8 cellular contexts compared by ENCODE assay signal in the genomic region with DNA sequence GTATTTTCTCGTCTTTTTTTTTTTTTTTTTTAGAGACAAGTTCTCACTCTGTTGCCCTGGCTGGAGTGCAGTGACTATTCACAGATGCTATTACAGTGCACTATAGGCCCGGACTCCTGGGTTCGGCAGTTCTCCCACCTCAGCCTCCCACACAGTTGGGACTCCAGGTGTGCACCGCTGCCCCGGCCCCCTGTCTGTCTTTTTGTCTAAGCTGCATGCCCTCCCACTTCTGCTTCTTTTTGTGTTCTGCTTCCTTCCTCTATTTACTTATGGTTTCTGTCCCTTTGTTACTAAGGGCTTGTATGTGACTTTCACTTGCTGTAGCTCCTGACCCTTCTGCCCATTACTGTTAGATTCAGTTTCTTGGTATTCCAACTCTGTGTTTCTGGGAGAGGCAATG. TPM values are rescaled to one million over a fixed set of nuclear protein-coding genes. Genes with fewer than 3 reads are reported as not detected.
DNase-seq lines count a peak whose midpoint lies in the region; ATAC-seq and TF ChIP-seq lines count a peak whose summit lies in the region.

No MANE protein-coding gene starts in this region.

- H3K36me3 ChIP-seq in HAP-1 (replicated peaks) (peaks cover 51% of the 10 kb centered on the region), GM23338 (ENCODE audit: insufficient read depth) (no peaks in the 10 kb centered on the region)

- H3K36me3 Mint-ChIP-seq in CD14-positive monocyte = peaks cover 42 to 46% of the 10 kb centered on the region in 2 donors
- H3K36me3 Mint-ChIP-seq in GM23338 (ENCODE audit: low read depth) = peaks cover 25% of the 10 kb centered on the region

- no peak overlapping the region for H2AFZ ChIP-seq in GM23338

- H3K4me3 Mint-ChIP-seq in CD14-positive monocyte (peak overlapping the region; percentile 69 to 89), GM23338 (no peak overlapping the region)

- H3K27ac ChIP-seq in cingulate gyrus (ENCODE audit: low read depth, low read length) (peak overlapping the region; percentile 19), GM23338 (ENCODE audit: low read depth) (no peak overlapping the region)

- H3K4me2 ChIP-seq in GM23338 = no peak overlapping the region

- H3K4me1 Mint-ChIP-seq in CD14-positive monocyte (peaks cover 75% of the 10 kb centered on the region), GM23338 (peaks cover 2% of the 10 kb centered on the region)

- H3K27me3 Mint-ChIP-seq in CD14-positive monocyte (ENCODE audit: low read depth in 3 of 3) = no peaks in the 10 kb centered on the region
- H3K27me3 Mint-ChIP-seq in GM23338 (ENCODE audit: insufficient read depth, low read depth, poor library complexity) = no peaks in the 10 kb centered on the region

- no peaks in the 10 kb centered on the region for H3K9me2 ChIP-seq in GM23338 (ENCODE audit: insufficient read depth)

- H3K9me3 Mint-ChIP-seq in CD14-positive monocyte (peaks cover 0 to 2% (median 0%) of the 10 kb centered on the region in 7 donors), GM23338 (no peaks in the 10 kb centered on the region)

- TF ChIP-seq CTCF in CD14-positive monocyte (IDR thresholded peaks at IDR 0.05) (no peak), GM23338 (conservative IDR thresholded peaks at IDR 0.05; ENCODE audit: low read depth in 2 of 2) (no peak), omental fat pad (IDR thresholded peaks at IDR 0.05) (no peak)

- no peaks in the 10 kb centered on the region for H3K9me3 ChIP-seq in HAP-1

- no peaks in the 10 kb centered on the region for H3K27me3 ChIP-seq in HAP-1 (ENCODE audit: low read depth)
- H3K27me3 ChIP-seq in GM23338 (ENCODE audit: insufficient read depth) = no peaks in the 10 kb centered on the region

- H3K27ac Mint-ChIP-seq in CD14-positive monocyte (peak overlapping the region; percentile 86 to 99 (median 95)), GM23338 (no peak overlapping the region)

- ATAC-seq in GM19328 (IDR thresholded peaks at IDR 0.05; ENCODE audit: unreplicated experiment) = peak; percentile 38
- ATAC-seq in HG03571 (IDR thresholded peaks at IDR 0.05; ENCODE audit: unreplicated experiment) = peak; percentile 42
- no peak for ATAC-seq in GM23338
- ATAC-seq in omental fat pad (ENCODE audit: low FRiP score) = no peak

- intact Hi-C loops in CD14-positive monocyte (cut with micrococcal nuclease) = no loop called here

- DNase-seq in CD14-positive monocyte (ENCODE audit: low spot score) (peak; percentile 49), HAP-1 (ENCODE audit: low spot score in 2 of 2) (no peak), GM23338 (ENCODE audit: low spot score) (no peak), NCI-H2171 (lab: John Stamatoyannopoulos, UW) (no peak), omental fat pad (ENCODE audit: low spot score) (no peak)

- H3K4me1 ChIP-seq in HAP-1 (no peaks in the 10 kb centered on the region), GM23338 (ENCODE audit: insufficient read depth) (no peaks in the 10 kb centered on the region)

- H3F3A ChIP-seq in GM23338 (replicated peaks; ENCODE audit: low read depth) = peaks cover 2% of the 10 kb centered on the region; the same call in 1 of the 2 replicates

- H3K4me3 ChIP-seq in HAP-1 (no peak overlapping the region), GM23338 (no peak overlapping the region)

- peaks cover 6% of the 10 kb centered on the region; the same call in 1 of the 2 replicates for H4K20me1 ChIP-seq in GM23338 (replicated peaks; ENCODE audit: insufficient read depth)

- in situ Hi-C loops in HAP-1 (cut with MboI; ENCODE audit: low sequenced_read_pairs) = no loop called here

- H3K79me2 ChIP-seq in GM23338 (replicated peaks; ENCODE audit: insufficient read depth) = no peaks in the 10 kb centered on the region

TF ChIP-seq in GM23338, 12 proteins besides CTCF, POLR2A, EP300 and RAD21 (continues in another document):
- TF ChIP-seq STAT1 (IDR thresholded peaks at IDR 0.05; ENCODE audit: unreplicated experiment) (no peak), NANOG (IDR thresholded peaks at IDR 0.05; ENCODE audit: borderline replicate concordance) (no peak)
- TF ChIP-seq, protein P1, sequence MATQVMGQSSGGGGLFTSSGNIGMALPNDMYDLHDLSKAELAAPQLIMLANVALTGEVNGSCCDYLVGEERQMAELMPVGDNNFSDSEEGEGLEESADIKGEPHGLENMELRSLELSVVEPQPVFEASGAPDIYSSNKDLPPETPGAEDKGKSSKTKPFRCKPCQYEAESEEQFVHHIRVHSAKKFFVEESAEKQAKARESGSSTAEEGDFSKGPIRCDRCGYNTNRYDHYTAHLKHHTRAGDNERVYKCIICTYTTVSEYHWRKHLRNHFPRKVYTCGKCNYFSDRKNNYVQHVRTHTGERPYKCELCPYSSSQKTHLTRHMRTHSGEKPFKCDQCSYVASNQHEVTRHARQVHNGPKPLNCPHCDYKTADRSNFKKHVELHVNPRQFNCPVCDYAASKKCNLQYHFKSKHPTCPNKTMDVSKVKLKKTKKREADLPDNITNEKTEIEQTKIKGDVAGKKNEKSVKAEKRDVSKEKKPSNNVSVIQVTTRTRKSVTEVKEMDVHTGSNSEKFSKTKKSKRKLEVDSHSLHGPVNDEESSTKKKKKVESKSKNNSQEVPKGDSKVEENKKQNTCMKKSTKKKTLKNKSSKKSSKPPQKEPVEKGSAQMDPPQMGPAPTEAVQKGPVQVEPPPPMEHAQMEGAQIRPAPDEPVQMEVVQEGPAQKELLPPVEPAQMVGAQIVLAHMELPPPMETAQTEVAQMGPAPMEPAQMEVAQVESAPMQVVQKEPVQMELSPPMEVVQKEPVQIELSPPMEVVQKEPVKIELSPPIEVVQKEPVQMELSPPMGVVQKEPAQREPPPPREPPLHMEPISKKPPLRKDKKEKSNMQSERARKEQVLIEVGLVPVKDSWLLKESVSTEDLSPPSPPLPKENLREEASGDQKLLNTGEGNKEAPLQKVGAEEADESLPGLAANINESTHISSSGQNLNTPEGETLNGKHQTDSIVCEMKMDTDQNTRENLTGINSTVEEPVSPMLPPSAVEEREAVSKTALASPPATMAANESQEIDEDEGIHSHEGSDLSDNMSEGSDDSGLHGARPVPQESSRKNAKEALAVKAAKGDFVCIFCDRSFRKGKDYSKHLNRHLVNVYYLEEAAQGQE (IDR thresholded peaks at IDR 0.05; ENCODE audit: unreplicated experiment) = no peak

RNA-seq across cellular contexts. Expression of gene SLC7A6, which starts 20.5 kb away (rescaled TPM):
- polyA plus RNA-seq in CD14-positive monocyte (1 to 10 TPM; 4.3 to 5.5 TPM), GM23338 (2016; fragmentation: Nextera tagmentation; extraction: Ambion mirVana) (15.0 and 16.6 TPM in 2 replicates)
- 19.7 and 30.9 TPM in 2 replicates for total RNA-seq in GM23338 (2014; rRNA removed; shearing (Covaris generic))
- total RNA-seq in omental fat pad = 100 to 1,000 TPM; 129 to 181 (median 147) TPM

RNA-seq across cellular contexts. Expression of gene SLC7A6OS, which starts 25.9 kb away (rescaled TPM):
- 10 to 100 TPM in 1 of 2 donors, 1 to 10 TPM in 1; 9.7 to 10.5 TPM for polyA plus RNA-seq in CD14-positive monocyte
- 16.4 and 16.5 TPM in 2 replicates for total RNA-seq in GM23338 (2014; rRNA removed; shearing (Covaris generic))
- 13.8 and 17.9 TPM in 2 replicates for polyA plus RNA-seq in GM23338 (2016; fragmentation: Nextera tagmentation; extraction: Ambion mirVana)
- 10 to 100 TPM in 3 of 4 donors, 1 to 10 TPM in 1; 7.2 to 19.7 (median 14.7) TPM for total RNA-seq in omental fat pad

RNA-seq across cellular contexts. Expression of gene PRMT7, which starts 26.0 kb away (rescaled TPM):
- 10 to 100 TPM; 15.0 to 15.2 TPM for polyA plus RNA-seq in CD14-positive monocyte
- total RNA-seq in GM23338 (2014; rRNA removed; shearing (Covaris generic)) = 61.9 and 65.3 TPM in 2 replicates
- polyA plus RNA-seq in GM23338 (2016; fragmentation: Nextera tagmentation; extraction: Ambion mirVana) = 20.2 TPM in 2 replicates
- 10 to 100 TPM; 22.3 to 56.7 (median 35.8) TPM for total RNA-seq in omental fat pad

RNA-seq across cellular contexts. Expression of gene PLA2G15, which starts 39.7 kb away (rescaled TPM):
- polyA plus RNA-seq in CD14-positive monocyte (10 to 100 TPM; 27.8 to 29.5 TPM), GM23338 (2016; fragmentation: Nextera tagmentation; extraction: Ambion mirVana) (3.1 TPM in 2 replicates)
- 14.8 and 14.9 TPM in 2 replicates for total RNA-seq in GM23338 (2014; rRNA removed; shearing (Covaris generic))
- 10 to 100 TPM; 24.0 to 42.9 (median 31.1) TPM for total RNA-seq in omental fat pad

RNA-seq across cellular contexts. Expression of gene ESRP2, which starts 48.9 kb away (rescaled TPM):
- polyA plus RNA-seq in CD14-positive monocyte (not detected), GM23338 (2016; fragmentation: Nextera tagmentation; extraction: Ambion mirVana) (16.2 TPM in 2 replicates)
- 42.7 and 44.0 TPM in 2 replicates for total RNA-seq in GM23338 (2014; rRNA removed; shearing (Covaris generic))
- 1 to 10 TPM in 3 of 4 donors, not detected in 1; 1.9 to 6.5 (median 4.2) TPM for total RNA-seq in omental fat pad

Comparison
In these comparisons a context has a peak if more than half of its experiments do, and no peak if none do; other contexts are left out.
1. ATAC-seq: peak in GM19328 (single experiment) and HG03571 (single experiment); none in GM23338 (single experiment) and omental fat pad (single experiment).